ENCODE assay signal across 24 cellular contexts in genomic region chr4:39426728-39427127, GRCh38. TPM values are rescaled to one million over a fixed set of nuclear protein-coding genes. Genes with fewer than 3 reads are reported as not detected.
"Had no signal": no experiment of that assay in that cellular context is flagged by ENCODE, and none has a peak within 500 bp of the region (broad histone marks: within the 10 kb centered on the region; RNA-seq: fewer than 3 reads in every experiment).

No MANE protein-coding gene starts in this region.

- H3K27me3 ChIP-seq: dorsolateral prefrontal cortex, esophagus squamous epithelium, gastrocnemius medialis, heart right ventricle, left lung had no signal

- H3K9me3 Mint-ChIP-seq: mesothelial cell of epicardium had no signal

- H3K9me3 ChIP-seq: esophagus squamous epithelium, gastrocnemius medialis, heart right ventricle, left lung, lower lobe of right lung, mucosa of descending colon had no signal

- ATAC-seq: gastrocnemius medialis, heart right ventricle, left cardiac atrium, left ventricle myocardium superior, mucosa of descending colon had no signal

- DNase-seq: dermis blood vessel endothelial cell; dorsolateral prefrontal cortex; effector CD4-positive, alpha-beta T cell; effector memory CD4-positive, alpha-beta T cell; esophagus squamous epithelium; foreskin fibroblast; foreskin melanocyte; gastrocnemius medialis; glutamatergic neuron; heart right ventricle; hippocampal formation; left cardiac atrium; left lung; left ventricle myocardium superior; lower lobe of right lung; mesendoderm; mucosa of descending colon had no signal

- H3K4me1 ChIP-seq: gastrocnemius medialis, heart right ventricle, left lung, lower lobe of right lung had no signal

- H3K36me3 Mint-ChIP-seq: mesothelial cell of epicardium had no signal

- H3K27ac Mint-ChIP-seq: mesothelial cell of epicardium had no signal

- H3K36me3 ChIP-seq: esophagus squamous epithelium, gastrocnemius medialis, heart right ventricle, left lung, lower lobe of right lung had no signal

- H3K4me3 ChIP-seq: coronary artery, dorsolateral prefrontal cortex, gastrocnemius medialis, heart right ventricle, left lung, lower lobe of right lung, mucosa of descending colon had no signal

- H3K27ac ChIP-seq: coronary artery, dorsolateral prefrontal cortex, gastrocnemius medialis, heart right ventricle, left lung, lower lobe of right lung had no signal

- FAIRE-seq: endothelial cell of umbilical vein, keratinocyte had no signal

- H3K4me3 Mint-ChIP-seq: mesothelial cell of epicardium had no signal

RNA-seq across cellular contexts. Expression of gene KLB, which starts 20.0 kb away (rescaled TPM):
- total RNA-seq: dermis blood vessel endothelial cell, endothelial cell of umbilical vein, epithelial cell of proximal tubule, glomerular endothelial cell, mesothelial cell of epicardium, myocyte had no signal
- polyA plus RNA-seq: keratinocyte had no signal
